Comparison of ENCODE assay signal across 12 cellular contexts in genomic region chr14:73562256-73562655, GRCh38. TPM values are rescaled to one million over a fixed set of nuclear protein-coding genes. Genes with fewer than 3 reads are reported as not detected.
"Had no signal": no experiment of that assay in that cellular context is flagged by ENCODE, and none has a peak within 500 bp of the region (broad histone marks: within the 10 kb centered on the region; RNA-seq: fewer than 3 reads in every experiment).

No MANE protein-coding gene starts in this region.

RNA-seq across cellular contexts. Expression of gene HEATR4, which starts 3.5 kb away (rescaled TPM):
- total RNA-seq: vagina had no signal

RNA-seq across cellular contexts. Expression of gene ACOT6, which starts 50.1 kb away (rescaled TPM):
- total RNA-seq: stomach, subcutaneous adipose tissue, temporal lobe, thoracic aorta, thyroid gland, transverse colon, upper lobe of left lung, upper lobe of right lung, ureter, urinary bladder, uterus, vagina had no signal
- polyA plus RNA-seq: stomach, urinary bladder had no signal
